Comparison of ENCODE assay signal across 9 cellular contexts in genomic region chr22:21651521-21652009, GRCh38. TPM values are rescaled to one million over a fixed set of nuclear protein-coding genes. Genes with fewer than 3 reads are reported as not detected.
DNase-seq lines count a peak whose midpoint lies in the region; ATAC-seq, FAIRE-seq and TF ChIP-seq lines count a peak whose summit lies in the region.
"Had no signal": no experiment of that assay in that cellular context is flagged by ENCODE, and none has a peak within 500 bp of the region (broad histone marks: within the 10 kb centered on the region; RNA-seq: fewer than 3 reads in every experiment).

No MANE protein-coding gene starts in this region.

- BruUV-seq in A673 (replicated peaks; lab: Mats Ljungman, UMichigan), result no TSS peak
- no TSS peak for BruUV-seq in IMR-90 (replicated peaks; lab: Mats Ljungman, UMichigan)

- 0 out of 2 replicates have a peak overlapping the region, but pooled peaks have one; percentile 4 for H3K14ac ChIP-seq in IMR-90 (replicated peaks; ENCODE audit: low read depth, low read length)

- H3K18ac ChIP-seq in IMR-90 (ENCODE audit: low read depth, low read length), result no peak overlapping the region

- no peak overlapping the region for H2BK120ac ChIP-seq in IMR-90 (ENCODE audit: low read depth, low read length)

- peak overlapping the region; percentile 14; the same call in 1 of the 2 replicates for H3K56ac ChIP-seq in IMR-90 (ENCODE audit: extremely low read depth, insufficient read depth, low read length)

- H2BK15ac ChIP-seq in IMR-90 (ENCODE audit: low read depth, low read length), result no peak overlapping the region

- POLR2A ChIA-PET in A673 (lab: Charles Lee; ENCODE audit: low non-redundant PET), result no interaction called here
- POLR2A ChIA-PET in IMR-90 (lab: Charles Lee; ENCODE audit: unreplicated experiment), result no interaction called here

- H4K8ac ChIP-seq in IMR-90 (ENCODE audit: low read depth in 2 of 2, low read length in 2 of 2), result peak overlapping the region in 1 of 2 experiments; percentile 2; a peak in 1 of 4 replicates

- DNase-seq in A673 (ENCODE audit: low spot score) (no peak), IMR-90 (no peak), RCC 7860 (ENCODE audit: low spot score) (no peak), NCI-H2171 treated with DMSO at 0.1 percent for 48 hours (lab: John Stamatoyannopoulos, UW) (no peak), SKM-1 (lab: John Stamatoyannopoulos, UW; ENCODE audit: unreplicated experiment) (no peak)

- ATAC-seq in GM19328 (IDR thresholded peaks at IDR 0.05; ENCODE audit: unreplicated experiment) (peak; percentile 24), IMR-90 (ENCODE audit: low read depth) (peak; percentile 25)

- H3K27ac Mint-ChIP-seq in nephron, result peak overlapping the region; percentile 74 to 95 (median 87)

- H2AFZ ChIP-seq in IMR-90 (replicated peaks; ENCODE audit: low read length, poor library complexity), result peak overlapping the region; percentile 99

- in situ Hi-C loops in IMR-90 (cut with MboI; ENCODE audit: low sequenced_read_pairs), result no loop called here

- no peak for TF ChIP-seq POLR2A in IMR-90 (IDR thresholded peaks at IDR 0.05; ENCODE audit: low read depth, low read length)

- H3K9me3 ChIP-seq in A673 (ENCODE audit: low read depth, low read length, poor library complexity, severe bottlenecking), result no peaks in the 10 kb centered on the region
- H3K9me3 ChIP-seq in IMR-90 (ENCODE audit: control insufficient read depth, insufficient read depth, low read length), result no peaks in the 10 kb centered on the region
- no peaks in the 10 kb centered on the region for H3K9me3 ChIP-seq in ectodermal cell (ENCODE audit: control insufficient read depth, low read length)

- peak overlapping the region; percentile 60 for H2AK9ac ChIP-seq in IMR-90 (replicated peaks; ENCODE audit: low read depth, low read length, poor library complexity)

- peaks cover 3 to 29% of the 10 kb centered on the region in 2 experiments; a peak in 3 of 4 replicates for H3K79me1 ChIP-seq in IMR-90 (ENCODE audit: low read depth in 1 of 2, low read length in 2 of 2)

- no CpG with 5 or more reads among the region's 29 CpGs for WGBS in IMR-90 (ENCODE audit: extremely low coverage in 2 of 2, insufficient read length in 1 of 2), 2 experiments
- 0 to 1% methylated on average over 29 of the region's 29 CpGs for WGBS in ectodermal cell, 2 experiments

- intact Hi-C loops in A673 (cut with micrococcal nuclease; ENCODE audit: unreplicated experiment), result no loop called here
- intact Hi-C loops in IMR-90 (cut with micrococcal nuclease), result no loop called here

- H3K4me3 ChIP-seq in A673 (ENCODE audit: low read depth, low read length, poor library complexity, severe bottlenecking) (peak overlapping the region; percentile 67), IMR-90 (ENCODE audit: insufficient read depth, low read depth, low read length) (peak overlapping the region; percentile 84), ectodermal cell (ENCODE audit: insufficient read depth, low read depth, low read length) (peak overlapping the region; percentile 92)

- peak overlapping the region; percentile 83 for H3K27ac ChIP-seq in A673 (ENCODE audit: low read depth, low read length, poor library complexity, severe bottlenecking)
- peak overlapping the region; percentile 10; the same call in 1 of the 2 replicates for H3K27ac ChIP-seq in IMR-90 (ENCODE audit: insufficient read depth, low read length)
- peak overlapping the region; percentile 90 for H3K27ac ChIP-seq in ectodermal cell (ENCODE audit: insufficient read depth, low read depth, low read length, poor library complexity, severe bottlenecking)

- TF ChIP-seq RAD21 in IMR-90 (IDR thresholded peaks at IDR 0.05; ENCODE audit: low read length), result no peak

- H3K36me3 ChIP-seq in A673 (ENCODE audit: insufficient read depth, low read length, poor library complexity, severe bottlenecking) (peaks cover 16% of the 10 kb centered on the region), IMR-90 (ENCODE audit: control insufficient read depth, insufficient read depth, low read length) (peaks cover 2% of the 10 kb centered on the region; the same call in 1 of the 2 replicates), ectodermal cell (ENCODE audit: control insufficient read depth, insufficient read depth, low read length) (peaks cover 16% of the 10 kb centered on the region)

- peak overlapping the region; percentile 68 for H3K4me2 ChIP-seq in IMR-90 (ENCODE audit: low read depth, low read length)

- no peak overlapping the region for H4K5ac ChIP-seq in IMR-90 (ENCODE audit: low read depth, low read length)

- H3K23ac ChIP-seq in IMR-90 (ENCODE audit: low read depth, low read length), result peak overlapping the region; percentile 55; the same call in 1 of the 2 replicates

- CTCF ChIA-PET in A673 (lab: Charles Lee), result interaction anchor here (1.2 kb wide), 1 partner anchor 9 kb away, joined by 4 read pairs; the partner anchor contains the start of gene SDF2L1
- CTCF ChIA-PET in IMR-90 (lab: Yijun Ruan, JAX), result no interaction called here

- peaks cover 9% of the 10 kb centered on the region for H3K9me1 ChIP-seq in IMR-90 (ENCODE audit: insufficient read depth, low read length)

- TF ChIP-seq CTCF in A673 (conservative IDR thresholded peaks at IDR 0.05; ENCODE audit: low read depth, low read length) (no peak), IMR-90 (conservative IDR thresholded peaks at IDR 0.05; ENCODE audit: low read depth, low read length) (no peak), nephron (IDR thresholded peaks at IDR 0.05; ENCODE audit: unreplicated experiment in 3 of 3) (no peak)

- H3K36me3 Mint-ChIP-seq in nephron (ENCODE audit: low read depth), result peaks cover 9% of the 10 kb centered on the region

- peak overlapping the region; percentile 95 to 97 (median 96) for H3K4me3 Mint-ChIP-seq in nephron

- H3K4me1 ChIP-seq in A673 (ENCODE audit: insufficient read depth, low read length, poor library complexity, severe bottlenecking) (peaks cover 6% of the 10 kb centered on the region), IMR-90 (ENCODE audit: control insufficient read depth, insufficient read depth, low read length) (peaks cover 8% of the 10 kb centered on the region), ectodermal cell (ENCODE audit: control insufficient read depth, insufficient read depth, low read length) (peaks cover 16% of the 10 kb centered on the region)

- H3K27me3 ChIP-seq in A673 (replicated peaks; ENCODE audit: insufficient read depth, low read depth, low read length, poor library complexity) (no peaks in the 10 kb centered on the region), IMR-90 (ENCODE audit: control insufficient read depth, insufficient read depth, low read length) (no peaks in the 10 kb centered on the region), ectodermal cell (ENCODE audit: control insufficient read depth, insufficient read depth, low read length, poor library complexity, severe bottlenecking) (no peaks in the 10 kb centered on the region)

- dilution Hi-C loops in IMR-90 (cut with HindIII; ENCODE audit: low sequenced_read_pairs, unreplicated experiment), result no loop called here

- H4K91ac ChIP-seq in IMR-90 (ENCODE audit: insufficient read depth, low read depth, low read length), result 0 out of 2 replicates have a peak overlapping the region, but pooled peaks have one; percentile 4

- H3K9me3 Mint-ChIP-seq in nephron, result no peaks in the 10 kb centered on the region

- H3K4ac ChIP-seq in IMR-90 (ENCODE audit: low read depth, low read length), result peak overlapping the region; percentile 41

- no peak overlapping the region for H2BK5ac ChIP-seq in IMR-90 (ENCODE audit: low read depth, low read length, poor library complexity, severe bottlenecking)

- H3K9ac ChIP-seq in IMR-90 (ENCODE audit: low read depth, low read length), result peak overlapping the region; percentile 43

- no peak overlapping the region for H2BK20ac ChIP-seq in IMR-90 (ENCODE audit: low read depth, low read length)

- H2AK5ac ChIP-seq in IMR-90 (ENCODE audit: low read depth, low read length), result no peak overlapping the region

- no peaks in the 10 kb centered on the region for H4K20me1 ChIP-seq in IMR-90 (ENCODE audit: insufficient read depth, low read length)

- H3K4me1 Mint-ChIP-seq in nephron, result peaks cover 25% of the 10 kb centered on the region

- no peak for FAIRE-seq in RCC 7860 (lab: Jason Lieb, UNC)

- H3K27me3 Mint-ChIP-seq in nephron (ENCODE audit: low read depth), result peaks cover 3% of the 10 kb centered on the region

TF ChIP-seq in IMR-90, 13 proteins besides CTCF, POLR2A, EP300 and RAD21 (continues in another document):
- no peak for TF ChIP-seq NFE2L2 (IDR thresholded peaks at IDR 0.05; ENCODE audit: low read depth, low read length)
- TF ChIP-seq MAZ (IDR thresholded peaks at IDR 0.05; ENCODE audit: borderline replicate concordance, low read depth, low read length), result no peak
- no peak for TF ChIP-seq BHLHE40 (IDR thresholded peaks at IDR 0.05; ENCODE audit: low read depth, low read length)

RNA-seq across cellular contexts. Expression of gene SDF2L1, which starts 9.5 kb away (rescaled TPM):
- total RNA-seq in A673 (2021) (50.1 and 55.3 TPM in 2 replicates), IMR-90 (2012; rRNA removed) (18.8 and 25.0 TPM in 2 replicates)
- polyA plus RNA-seq in IMR-90 (2012; rRNA removed), result 51.1 and 72.6 TPM in 2 replicates
- 93.6 and 121 TPM in 2 replicates for polyA plus RNA-seq in IMR-90 (2012; cell fraction: cytosol; rRNA removed)
- polyA plus RNA-seq in IMR-90 (2012; cell fraction: nucleus; rRNA removed; ENCODE audit: low replicate concordance), result 11.1 and 41.3 TPM in 2 replicates
- 16.1 TPM for polyA plus RNA-seq in ectodermal cell (2013, experiment 1 of 4)
- polyA plus RNA-seq in ectodermal cell (2013, experiment 2 of 4), result 13.8 TPM
- 18.5 TPM for polyA plus RNA-seq in ectodermal cell (2013, experiment 3 of 4)
- polyA plus RNA-seq in ectodermal cell (2013, experiment 4 of 4), result 17.7 TPM

RNA-seq across cellular contexts. Expression of gene PPIL2, which starts 14.2 kb away (rescaled TPM):
- total RNA-seq in A673 (2021) (46.8 and 49.3 TPM in 2 replicates), IMR-90 (2012; rRNA removed) (20.6 and 21.4 TPM in 2 replicates)
- 59.9 and 62.1 TPM in 2 replicates for polyA plus RNA-seq in IMR-90 (2012; rRNA removed)
- 29.9 and 41.9 TPM in 2 replicates for polyA plus RNA-seq in IMR-90 (2012; cell fraction: cytosol; rRNA removed)
- 190 and 219 TPM in 2 replicates for polyA plus RNA-seq in IMR-90 (2012; cell fraction: nucleus; rRNA removed; ENCODE audit: low replicate concordance)
- 37.0 TPM for polyA plus RNA-seq in ectodermal cell (2013, experiment 1 of 4)
- 42.4 TPM for polyA plus RNA-seq in ectodermal cell (2013, experiment 2 of 4)
- polyA plus RNA-seq in ectodermal cell (2013, experiment 3 of 4), result 29.6 TPM
- polyA plus RNA-seq in ectodermal cell (2013, experiment 4 of 4), result 35.7 TPM

RNA-seq across cellular contexts. Expression of gene CCDC116, which starts 19.0 kb away (rescaled TPM):
- total RNA-seq in A673 (2021) (1.3 and 2.3 TPM in 2 replicates), IMR-90 (2012; rRNA removed) (under 0.01 TPM in 1 of 2 replicates, not detected in the other)
- 0.27 and 0.34 TPM in 2 replicates for polyA plus RNA-seq in IMR-90 (2012; rRNA removed)
- polyA plus RNA-seq in IMR-90 (2012; cell fraction: cytosol; rRNA removed), result 0.10 and 0.84 TPM in 2 replicates
- 3.5 and 7.3 TPM in 2 replicates for polyA plus RNA-seq in IMR-90 (2012; cell fraction: nucleus; rRNA removed; ENCODE audit: low replicate concordance)
- 0.31 TPM for polyA plus RNA-seq in ectodermal cell (2013, experiment 1 of 4)
- polyA plus RNA-seq in ectodermal cell (2013, experiment 2 of 4), result 0.41 TPM
- polyA plus RNA-seq in ectodermal cell (2013, experiment 3 of 4), result 0.27 TPM
- polyA plus RNA-seq in ectodermal cell (2013, experiment 4 of 4), result 0.24 TPM
- total RNA-seq: lung microvascular endothelial cell had no signal

RNA-seq across cellular contexts. Expression of gene YDJC, which starts 21.7 kb away (rescaled TPM):
- total RNA-seq in A673 (2021) (33.8 and 37.0 TPM in 2 replicates), IMR-90 (2012; rRNA removed) (7.2 and 8.1 TPM in 2 replicates)
- 23.6 and 28.3 TPM in 2 replicates for polyA plus RNA-seq in IMR-90 (2012; rRNA removed)
- polyA plus RNA-seq in IMR-90 (2012; cell fraction: cytosol; rRNA removed), result 31.1 and 51.1 TPM in 2 replicates
- 21.4 and 64.3 TPM in 2 replicates for polyA plus RNA-seq in IMR-90 (2012; cell fraction: nucleus; rRNA removed; ENCODE audit: low replicate concordance)
- polyA plus RNA-seq in ectodermal cell (2013, experiment 1 of 4), result 10.5 TPM
- 11.6 TPM for polyA plus RNA-seq in ectodermal cell (2013, experiment 2 of 4)
- 12.9 TPM for polyA plus RNA-seq in ectodermal cell (2013, experiment 3 of 4)
- 12.4 TPM for polyA plus RNA-seq in ectodermal cell (2013, experiment 4 of 4)

Comparison
In these comparisons a context has a peak if more than half of its experiments do, and no peak if none do; other contexts are left out.
1. H3K27ac ChIP-seq: peak in every context shown above with its lines; median percentile 90 in ectodermal cell; 83 in A673; 10 in IMR-90.